18 cellular contexts compared by ENCODE assay signal in genomic region chr6:4803343-4803744, GRCh38. TPM values are rescaled to one million over a fixed set of nuclear protein-coding genes. Genes with fewer than 3 reads are reported as not detected.
DNase-seq lines count a peak whose midpoint lies in the region; ATAC-seq and TF ChIP-seq lines count a peak whose summit lies in the region.
"Had no signal": no experiment of that assay in that cellular context is flagged by ENCODE, and none has a peak within 500 bp of the region (broad histone marks: within the 10 kb centered on the region; RNA-seq: fewer than 3 reads in every experiment).

No MANE protein-coding gene starts in this region.

- no peak overlapping the region for H3K27ac Mint-ChIP-seq in stimulated activated naive CD8-positive, alpha-beta T cell treated with anti-CD3 and anti-CD28 coated beads, Interleukin-15, Interleukin-2, amounts not matched to agents 100 ng/mL and 50 ng/mL, for 24 hours
- H3K27ac Mint-ChIP-seq in T-helper 17 cell = peak overlapping the region; percentile 80
- H3K27ac Mint-ChIP-seq: activated T-cell treated with anti-CD3 and anti-CD28 coated beads, Interleukin-2, amount 50 U/mL, for 72 hours had no signal

- no peak overlapping the region for H3K4me3 ChIP-seq in liver (ENCODE audit: low read depth in 1 of 3, low read length in 3 of 3)
- H3K4me3 ChIP-seq: gastroesophageal sphincter had no signal

- H3K9me3 ChIP-seq in T-helper 17 cell (ENCODE audit: control insufficient read depth, low read length, poor library complexity, severe bottlenecking) (no peaks in the 10 kb centered on the region), liver (ENCODE audit: control insufficient read depth in 4 of 4, low read length in 3 of 4) (no peaks in the 10 kb centered on the region)

- no peak for TF ChIP-seq CTCF in liver (IDR thresholded peaks at IDR 0.05; ENCODE audit: low read depth, low read length, missing input control)

- H3K36me3 ChIP-seq in liver (ENCODE audit: control insufficient read depth in 4 of 4, insufficient read depth in 3 of 4, low read depth in 1 of 4, low read length in 3 of 4) = peaks cover 0 to 1% (median 0%) of the 10 kb centered on the region in 4 donors
- H3K36me3 ChIP-seq: gastroesophageal sphincter had no signal

- peaks cover 82% of the 10 kb centered on the region for H3K4me1 Mint-ChIP-seq in stimulated activated naive CD8-positive, alpha-beta T cell treated with anti-CD3 and anti-CD28 coated beads, Interleukin-15, Interleukin-2, amounts not matched to agents 100 ng/mL and 50 ng/mL, for 24 hours (ENCODE audit: low read depth)
- H3K4me1 Mint-ChIP-seq in T-helper 17 cell = peaks cover 49% of the 10 kb centered on the region
- peaks cover 68% of the 10 kb centered on the region for H3K4me1 Mint-ChIP-seq in activated T-cell treated with anti-CD3 and anti-CD28 coated beads, Interleukin-2, amount 50 U/mL, for 4 hours (ENCODE audit: low read depth)

- H3K9me3 Mint-ChIP-seq in stimulated activated naive CD8-positive, alpha-beta T cell treated with anti-CD3 and anti-CD28 coated beads, Interleukin-15, Interleukin-2, amounts not matched to agents 100 ng/mL and 50 ng/mL, for 24 hours = peaks cover 6% of the 10 kb centered on the region
- H3K9me3 Mint-ChIP-seq in activated T-cell treated with anti-CD3 and anti-CD28 coated beads, Interleukin-2, amount 50 U/mL, for 4 hours = peaks cover 6% of the 10 kb centered on the region
- H3K9me3 Mint-ChIP-seq: IgD-negative memory B cell had no signal

- 28% methylated on average over 5 of the region's 5 CpGs for whole genome bisulfite sequencing in liver

- H3K27ac ChIP-seq in liver (ENCODE audit: low read depth in 1 of 2, low read length in 2 of 2) = no peak overlapping the region
- H3K27ac ChIP-seq: gastroesophageal sphincter had no signal

- DNase-seq in stimulated activated naive CD8-positive, alpha-beta T cell treated with anti-CD3 and anti-CD28 coated beads, Interleukin-15, Interleukin-2, amounts not matched to agents 100 U/mL and 50 U/mL, for 24 hours = no peak
- DNase-seq in T-helper 17 cell (no peak), NCI-H748 (lab: John Stamatoyannopoulos, UW; ENCODE audit: unreplicated experiment) (no peak), NCI-H526 treated with DMSO at 0.1 percent for 48 hours (lab: John Stamatoyannopoulos, UW) (no peak), inferior parietal cortex (ENCODE audit: extremely low spot score) (no peak)
- DNase-seq in activated T-cell treated with anti-CD3 and anti-CD28 coated beads, Interleukin-2, amount 50 U/mL, for 4 hours = no peak
- DNase-seq: activated CD8-positive, alpha-beta T cell treated with anti-CD3 and anti-CD28 coated beads for 36 hours; COR-L47; NCI-H524; retina; SW 1271 had no signal

- peaks cover 0 to 9% (median 7%) of the 10 kb centered on the region in 4 donors for H3K4me1 ChIP-seq in liver (ENCODE audit: control insufficient read depth in 4 of 4, insufficient read depth in 4 of 4, low read length in 3 of 4)

- peak overlapping the region; percentile 11 for H3K4me3 Mint-ChIP-seq in stimulated activated naive CD8-positive, alpha-beta T cell treated with anti-CD3 and anti-CD28 coated beads, Interleukin-15, Interleukin-2, amounts not matched to agents 100 ng/mL and 50 ng/mL, for 24 hours
- no peak overlapping the region for H3K4me3 Mint-ChIP-seq in T-helper 17 cell
- no peak overlapping the region for H3K4me3 Mint-ChIP-seq in activated T-cell treated with anti-CD3 and anti-CD28 coated beads, Interleukin-2, amount 50 U/mL, for 4 hours
- H3K4me3 Mint-ChIP-seq: activated CD8-positive, alpha-beta T cell treated with anti-CD3 and anti-CD28 coated beads for 36 hours had no signal

- TF ChIP-seq RAD21 in liver (IDR thresholded peaks at IDR 0.05) = no peak

- no peaks in the 10 kb centered on the region for H3K27me3 Mint-ChIP-seq in stimulated activated naive CD8-positive, alpha-beta T cell treated with anti-CD3 and anti-CD28 coated beads, Interleukin-15, Interleukin-2, amounts not matched to agents 100 ng/mL and 50 ng/mL, for 24 hours
- H3K27me3 Mint-ChIP-seq in T-helper 17 cell = no peaks in the 10 kb centered on the region
- no peaks in the 10 kb centered on the region for H3K27me3 Mint-ChIP-seq in activated T-cell treated with anti-CD3 and anti-CD28 coated beads, Interleukin-2, amount 50 U/mL, for 4 hours (ENCODE audit: low read depth)
- H3K27me3 Mint-ChIP-seq: activated CD8-positive, alpha-beta T cell treated with anti-CD3 and anti-CD28 coated beads for 36 hours; activated naive CD8-positive, alpha-beta T cell treated with anti-CD3 and anti-CD28 coated beads, Interleukin-2, amount 50 U/mL, for 24 hours; IgD-negative memory B cell had no signal

- no peaks in the 10 kb centered on the region for H3K27me3 ChIP-seq in liver (ENCODE audit: control insufficient read depth in 4 of 4, insufficient read depth in 4 of 4, low read length in 3 of 4)
- H3K27me3 ChIP-seq: gastroesophageal sphincter had no signal

- H3K36me3 Mint-ChIP-seq in stimulated activated naive CD8-positive, alpha-beta T cell treated with anti-CD3 and anti-CD28 coated beads, Interleukin-15, Interleukin-2, amounts not matched to agents 100 ng/mL and 50 ng/mL, for 24 hours (ENCODE audit: low read depth) = peaks cover 13% of the 10 kb centered on the region
- H3K36me3 Mint-ChIP-seq in T-helper 17 cell (ENCODE audit: low read depth) = no peaks in the 10 kb centered on the region
- peaks cover 8% of the 10 kb centered on the region for H3K36me3 Mint-ChIP-seq in activated T-cell treated with anti-CD3 and anti-CD28 coated beads, Interleukin-2, amount 50 U/mL, for 4 hours (ENCODE audit: insufficient read depth)

- ATAC-seq in stimulated activated naive CD8-positive, alpha-beta T cell treated with anti-CD3 and anti-CD28 coated beads, Interleukin-15, Interleukin-2, amounts not matched to agents 100 U/mL and 50 U/mL, for 24 hours = no peak
- no peak for ATAC-seq in T-helper 17 cell
- no peak for ATAC-seq in activated T-cell treated with anti-CD3 and anti-CD28 coated beads, Interleukin-2, amount 50 U/mL, for 4 hours
- ATAC-seq: gastroesophageal sphincter, Panc1 had no signal

- H3K9ac ChIP-seq in liver (ENCODE audit: low read depth in 1 of 2, low read length in 2 of 2) = no peak overlapping the region

TF ChIP-seq in liver, 16 proteins besides CTCF, POLR2A, EP300 and RAD21:
- TF ChIP-seq YY1 (IDR thresholded peaks at IDR 0.05) (no peak), REST (IDR thresholded peaks at IDR 0.05) (peak; percentile 89)

RNA-seq across cellular contexts. Expression of gene CDYL, which starts 27.1 kb away (rescaled TPM):
- total RNA-seq in T-helper 17 cell (10 to 100 TPM; 21.2 to 31.5 TPM), liver (10 to 100 TPM; 18.4 to 25.4 TPM)
- 1 to 10 TPM; 3.3 to 3.5 TPM for polyA plus RNA-seq in liver
- 10 to 100 TPM; 19.1 to 22.3 (median 21.4) TPM for total RNA-seq in activated T-cell treated with anti-CD3 and anti-CD28 coated beads, Interleukin-2, amount 50 U/mL, for 4 hours
